25 cellular contexts compared by ENCODE assay signal in the genomic region with DNA sequence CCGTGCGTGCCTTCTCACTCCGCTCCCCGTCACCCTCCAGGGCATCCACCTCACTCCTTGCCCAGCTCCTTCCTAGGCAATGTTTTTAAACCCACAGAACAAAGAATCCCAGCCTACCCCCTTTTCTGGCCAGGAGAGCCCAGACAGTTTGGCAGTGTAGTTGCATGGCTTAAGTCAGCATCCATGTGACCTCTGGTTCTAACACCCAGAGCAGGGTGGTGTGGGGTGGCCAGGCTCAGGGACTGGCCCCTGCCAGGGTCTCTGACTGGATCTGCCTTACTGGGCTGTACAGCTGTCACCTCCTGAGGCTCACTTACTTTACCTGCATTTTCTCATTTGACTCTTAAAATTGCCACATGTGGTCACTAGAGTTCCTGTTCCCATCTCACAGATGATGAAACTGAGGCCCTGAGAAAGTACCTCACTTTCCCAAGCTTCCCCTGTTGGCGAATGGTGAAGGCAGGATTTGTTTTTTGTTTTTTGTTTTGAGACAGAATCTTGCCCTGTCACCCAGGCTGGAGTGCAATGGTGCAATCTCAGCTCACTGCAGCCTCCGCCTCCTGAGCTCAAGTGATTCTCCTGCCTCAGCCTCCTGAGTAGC. TPM values are rescaled to one million over a fixed set of nuclear protein-coding genes. Genes with fewer than 3 reads are reported as not detected.
DNase-seq lines count a peak whose midpoint lies in the region; ATAC-seq and TF ChIP-seq lines count a peak whose summit lies in the region.
"Had no signal": no experiment of that assay in that cellular context is flagged by ENCODE, and none has a peak within 500 bp of the region (broad histone marks: within the 10 kb centered on the region; RNA-seq: fewer than 3 reads in every experiment).

No MANE protein-coding gene starts in this region.

- CTCF ChIA-PET in activated CD4-positive, alpha-beta memory T cell treated with anti-CD3 and anti-CD28 coated beads, Interleukin-2, amount 10 ng/mL, durations not matched to agents 7 days and 5 days (lab: Charles Lee), result no interaction called here

- ATAC-seq in T-helper 17 cell (no peak), HG02588 (IDR thresholded peaks at IDR 0.05; ENCODE audit: unreplicated experiment) (no peak), HG03439 (IDR thresholded peaks at IDR 0.05; ENCODE audit: unreplicated experiment) (no peak)

- TF ChIP-seq CTCF in GM12865 (IDR thresholded peaks at IDR 0.05; ENCODE audit: insufficient read depth, low read depth, low read length, missing control alignments), result no peak

- H3K4me3 Mint-ChIP-seq in T-helper 17 cell, result no peak overlapping the region
- no peak overlapping the region for H3K4me3 Mint-ChIP-seq in activated CD4-positive, alpha-beta memory T cell treated with anti-CD3 and anti-CD28 coated beads, Interleukin-2, amount 10 ng/mL, durations not matched to agents 7 days and 5 days
- H3K4me3 Mint-ChIP-seq: B cell, HFFc6, IgD-negative memory B cell had no signal

- H3K9me3 Mint-ChIP-seq in activated CD4-positive, alpha-beta memory T cell treated with anti-CD3 and anti-CD28 coated beads, Interleukin-2, amount 10 ng/mL, durations not matched to agents 7 days and 5 days, result no peaks in the 10 kb centered on the region
- H3K9me3 Mint-ChIP-seq: HFFc6, IgD-negative memory B cell had no signal

- no peaks in the 10 kb centered on the region for H3K27me3 Mint-ChIP-seq in T-helper 17 cell
- no peaks in the 10 kb centered on the region for H3K27me3 Mint-ChIP-seq in activated CD4-positive, alpha-beta memory T cell treated with anti-CD3 and anti-CD28 coated beads, Interleukin-2, amount 10 ng/mL, durations not matched to agents 7 days and 5 days
- H3K27me3 Mint-ChIP-seq: B cell, IgD-negative memory B cell had no signal

- H3K9me3 ChIP-seq in T-helper 17 cell (ENCODE audit: control insufficient read depth, low read length, poor library complexity, severe bottlenecking), result no peaks in the 10 kb centered on the region
- H3K9me3 ChIP-seq: HAP-1, SJSA1 had no signal

- H3K4me3 ChIP-seq in GM12865 (ENCODE audit: low read depth, low read length), result no peak overlapping the region
- H3K4me3 ChIP-seq: GM23248, HAP-1, PC-9, SJSA1 had no signal

- peaks cover 2% of the 10 kb centered on the region for H3K4me1 Mint-ChIP-seq in T-helper 17 cell
- no peaks in the 10 kb centered on the region for H3K4me1 Mint-ChIP-seq in activated CD4-positive, alpha-beta memory T cell treated with anti-CD3 and anti-CD28 coated beads, Interleukin-2, amount 10 ng/mL, durations not matched to agents 7 days and 5 days
- H3K4me1 Mint-ChIP-seq: B cell, IgD-negative memory B cell had no signal

- DNase-seq in GM12865 (ENCODE audit: low read depth) (peak; percentile 49), T-helper 17 cell (no peak), medulla oblongata (ENCODE audit: extremely low spot score) (peak; percentile 68)
- DNase-seq in activated CD4-positive, alpha-beta memory T cell treated with anti-CD3 and anti-CD28 coated beads, Interleukin-2, amount 10 ng/mL, durations not matched to agents 7 days and 5 days, result no peak
- DNase-seq: Calu3, DMS79 treated with DMSO at 0.1 percent for 48 hours, GF-D8, GM23248, HFFc6, NCI-H1092, NCI-H1417 treated with DMSO at 0.1 percent for 48 hours, NCI-H1694 treated with DMSO at 0.1 percent for 48 hours, NCI-H2081, NCI-H2227 treated with DMSO at 0.1 percent for 48 hours, NCI-H526 treated with DMSO at 0.1 percent for 48 hours, PC-9, Right ventricle myocardium superior, RPMI8226 had no signal

- H3K36me3 Mint-ChIP-seq in T-helper 17 cell (ENCODE audit: low read depth), result peaks cover 5% of the 10 kb centered on the region
- no peaks in the 10 kb centered on the region for H3K36me3 Mint-ChIP-seq in activated CD4-positive, alpha-beta memory T cell treated with anti-CD3 and anti-CD28 coated beads, Interleukin-2, amount 10 ng/mL, durations not matched to agents 7 days and 5 days (ENCODE audit: low read depth)

- POLR2A ChIA-PET in activated CD4-positive, alpha-beta memory T cell treated with anti-CD3 and anti-CD28 coated beads, Interleukin-2, amount 10 ng/mL, durations not matched to agents 7 days and 5 days (lab: Charles Lee), result no interaction called here

- H3K27ac Mint-ChIP-seq in T-helper 17 cell, result peak overlapping the region; percentile 24
- H3K27ac Mint-ChIP-seq in activated CD4-positive, alpha-beta memory T cell treated with anti-CD3 and anti-CD28 coated beads, Interleukin-2, amount 10 ng/mL, durations not matched to agents 7 days and 5 days, result no peak overlapping the region
- H3K27ac Mint-ChIP-seq: B cell, HFFc6 had no signal

RNA-seq across cellular contexts. Expression of gene SDS, which starts 18.3 kb away (rescaled TPM):
- total RNA-seq in T-helper 17 cell, result not detected
- total RNA-seq in activated CD4-positive, alpha-beta memory T cell treated with anti-CD3 and anti-CD28 coated beads, Interleukin-2, amount 10 ng/mL, durations not matched to agents 7 days and 5 days, result not detected
- total RNA-seq: A673, B cell, GM23248, HFFc6, PC-9, Right ventricle myocardium superior, SJSA1 had no signal

RNA-seq across cellular contexts. Expression of gene PLBD2, which starts 27.0 kb away (rescaled TPM):
- 10 to 100 TPM; 14.0 to 19.0 TPM for total RNA-seq in T-helper 17 cell
- total RNA-seq in activated CD4-positive, alpha-beta memory T cell treated with anti-CD3 and anti-CD28 coated beads, Interleukin-2, amount 10 ng/mL, durations not matched to agents 7 days and 5 days, result 10 to 100 TPM in 1 of 2 experiments, 1 to 10 TPM in 1; 9.9 to 10.9 TPM

RNA-seq across cellular contexts. Expression of gene SDSL, which starts 36.8 kb away (rescaled TPM):
- under 1 TPM in 1 of 2 donors, not detected in 1; 0.42 TPM for total RNA-seq in T-helper 17 cell
- not detected for total RNA-seq in activated CD4-positive, alpha-beta memory T cell treated with anti-CD3 and anti-CD28 coated beads, Interleukin-2, amount 10 ng/mL, durations not matched to agents 7 days and 5 days

RNA-seq across cellular contexts. Expression of gene SLC8B1, which starts 50.5 kb away (rescaled TPM):
- 10 to 100 TPM; 58.6 to 66.0 TPM for total RNA-seq in T-helper 17 cell
- 10 to 100 TPM; 20.2 to 20.8 TPM for total RNA-seq in activated CD4-positive, alpha-beta memory T cell treated with anti-CD3 and anti-CD28 coated beads, Interleukin-2, amount 10 ng/mL, durations not matched to agents 7 days and 5 days

Comparison
In these comparisons a context has a peak if more than half of its experiments do, and no peak if none do; other contexts are left out.
1. DNase-seq: peak in GM12865 (single experiment) and medulla oblongata (single experiment); none in T-helper 17 cell (0 of 3) and activated CD4-positive, alpha-beta memory T cell treated with anti-CD3 and anti-CD28 coated beads, Interleukin-2, amount 10 ng/mL, durations not matched to agents 7 days and 5 days (single experiment).